1 cellular context compared by ENCODE assay signal in the genomic region with DNA sequence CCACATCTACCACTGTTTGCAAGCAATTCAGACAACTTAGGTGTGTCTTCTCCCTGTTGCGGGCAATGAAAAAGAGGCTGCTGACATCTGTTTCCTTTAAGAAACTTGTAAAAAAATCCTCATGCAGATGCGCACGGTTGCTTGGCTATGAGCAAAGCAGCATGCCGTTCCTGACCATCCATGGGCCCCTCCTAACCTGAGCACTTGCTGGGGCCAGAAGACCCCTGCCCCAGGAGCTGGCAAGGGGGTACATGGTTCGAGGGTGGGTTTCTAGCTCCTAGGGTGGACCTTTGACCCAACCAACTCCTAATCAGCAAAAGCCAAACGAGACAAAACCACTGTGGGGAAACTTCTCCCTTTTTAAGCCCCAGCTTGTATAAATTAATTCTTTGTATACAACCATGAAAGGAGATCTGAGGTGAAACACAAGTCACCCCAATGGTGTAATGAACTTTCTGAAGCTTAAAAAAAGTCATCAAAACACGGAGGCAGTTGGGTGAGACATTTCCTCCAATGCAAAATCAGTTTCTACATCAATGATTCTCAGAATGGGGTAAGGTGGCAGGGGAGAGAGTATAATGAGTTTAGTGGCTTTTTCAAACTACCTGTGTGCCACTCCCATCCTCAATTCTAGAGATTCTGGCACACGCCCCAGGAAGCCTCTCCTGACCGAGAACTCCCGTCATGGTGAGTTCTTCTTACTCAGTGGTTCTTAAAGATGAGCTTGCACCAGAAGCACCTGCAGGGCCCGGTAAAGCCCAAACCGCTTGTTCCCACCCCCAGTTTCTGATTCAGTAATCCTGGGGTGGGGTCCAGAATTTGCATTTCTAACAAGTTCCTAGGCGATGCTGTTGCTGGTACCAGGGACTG.
TF ChIP-seq lines count a peak whose summit lies in the region.

No MANE protein-coding gene starts in this region.

TF ChIP-seq in GM12878, 131 proteins besides CTCF, POLR2A, EP300 and RAD21 (continued from another document):
- TF ChIP-seq, protein P1, sequence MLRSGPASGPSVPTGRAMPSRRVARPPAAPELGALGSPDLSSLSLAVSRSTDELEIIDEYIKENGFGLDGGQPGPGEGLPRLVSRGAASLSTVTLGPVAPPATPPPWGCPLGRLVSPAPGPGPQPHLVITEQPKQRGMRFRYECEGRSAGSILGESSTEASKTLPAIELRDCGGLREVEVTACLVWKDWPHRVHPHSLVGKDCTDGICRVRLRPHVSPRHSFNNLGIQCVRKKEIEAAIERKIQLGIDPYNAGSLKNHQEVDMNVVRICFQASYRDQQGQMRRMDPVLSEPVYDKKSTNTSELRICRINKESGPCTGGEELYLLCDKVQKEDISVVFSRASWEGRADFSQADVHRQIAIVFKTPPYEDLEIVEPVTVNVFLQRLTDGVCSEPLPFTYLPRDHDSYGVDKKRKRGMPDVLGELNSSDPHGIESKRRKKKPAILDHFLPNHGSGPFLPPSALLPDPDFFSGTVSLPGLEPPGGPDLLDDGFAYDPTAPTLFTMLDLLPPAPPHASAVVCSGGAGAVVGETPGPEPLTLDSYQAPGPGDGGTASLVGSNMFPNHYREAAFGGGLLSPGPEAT (IDR thresholded peaks at IDR 0.05; ENCODE audit: low read depth) = no peak
- no peak for TF ChIP-seq BRCA1 (IDR thresholded peaks at IDR 0.05; ENCODE audit: low read depth, low read length)
- TF ChIP-seq TAF1 (IDR thresholded peaks at IDR 0.05; ENCODE audit: borderline replicate concordance, low read depth, low read length) = no peak
- no peak for TF ChIP-seq ZNF217 (IDR thresholded peaks at IDR 0.05)
- TF ChIP-seq TARDBP (IDR thresholded peaks at IDR 0.05; ENCODE audit: borderline replicate concordance) = no peak
- TF ChIP-seq MYB (IDR thresholded peaks at IDR 0.05; ENCODE audit: borderline replicate concordance, low read depth, low read length) = no peak
- no peak for TF ChIP-seq RAD51 (IDR thresholded peaks at IDR 0.05)
- TF ChIP-seq ATF7 (IDR thresholded peaks at IDR 0.05; ENCODE audit: low read depth) = no peak
- TF ChIP-seq, protein P2, sequence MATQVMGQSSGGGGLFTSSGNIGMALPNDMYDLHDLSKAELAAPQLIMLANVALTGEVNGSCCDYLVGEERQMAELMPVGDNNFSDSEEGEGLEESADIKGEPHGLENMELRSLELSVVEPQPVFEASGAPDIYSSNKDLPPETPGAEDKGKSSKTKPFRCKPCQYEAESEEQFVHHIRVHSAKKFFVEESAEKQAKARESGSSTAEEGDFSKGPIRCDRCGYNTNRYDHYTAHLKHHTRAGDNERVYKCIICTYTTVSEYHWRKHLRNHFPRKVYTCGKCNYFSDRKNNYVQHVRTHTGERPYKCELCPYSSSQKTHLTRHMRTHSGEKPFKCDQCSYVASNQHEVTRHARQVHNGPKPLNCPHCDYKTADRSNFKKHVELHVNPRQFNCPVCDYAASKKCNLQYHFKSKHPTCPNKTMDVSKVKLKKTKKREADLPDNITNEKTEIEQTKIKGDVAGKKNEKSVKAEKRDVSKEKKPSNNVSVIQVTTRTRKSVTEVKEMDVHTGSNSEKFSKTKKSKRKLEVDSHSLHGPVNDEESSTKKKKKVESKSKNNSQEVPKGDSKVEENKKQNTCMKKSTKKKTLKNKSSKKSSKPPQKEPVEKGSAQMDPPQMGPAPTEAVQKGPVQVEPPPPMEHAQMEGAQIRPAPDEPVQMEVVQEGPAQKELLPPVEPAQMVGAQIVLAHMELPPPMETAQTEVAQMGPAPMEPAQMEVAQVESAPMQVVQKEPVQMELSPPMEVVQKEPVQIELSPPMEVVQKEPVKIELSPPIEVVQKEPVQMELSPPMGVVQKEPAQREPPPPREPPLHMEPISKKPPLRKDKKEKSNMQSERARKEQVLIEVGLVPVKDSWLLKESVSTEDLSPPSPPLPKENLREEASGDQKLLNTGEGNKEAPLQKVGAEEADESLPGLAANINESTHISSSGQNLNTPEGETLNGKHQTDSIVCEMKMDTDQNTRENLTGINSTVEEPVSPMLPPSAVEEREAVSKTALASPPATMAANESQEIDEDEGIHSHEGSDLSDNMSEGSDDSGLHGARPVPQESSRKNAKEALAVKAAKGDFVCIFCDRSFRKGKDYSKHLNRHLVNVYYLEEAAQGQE (IDR thresholded peaks at IDR 0.05; ENCODE audit: low read depth, low read length) = no peak
- no peak for TF ChIP-seq POU2F2 (IDR thresholded peaks at IDR 0.05; ENCODE audit: borderline replicate concordance, low read depth, low read length)
- no peak for TF ChIP-seq EZH2 (IDR thresholded peaks at IDR 0.05; ENCODE audit: borderline replicate concordance, control insufficient read depth, low read depth, low read length)
- no peak for TF ChIP-seq CBX5 (IDR thresholded peaks at IDR 0.05; ENCODE audit: low read depth)
- TF ChIP-seq IRF4 (IDR thresholded peaks at IDR 0.05; ENCODE audit: low read depth, low read length) = no peak
- no peak for TF ChIP-seq BHLHE40 (IDR thresholded peaks at IDR 0.05; ENCODE audit: borderline replicate concordance in 1 of 2, low read depth in 2 of 2, low read length in 1 of 2)
- peak; percentile 34; the same call in 1 of the 2 replicates for TF ChIP-seq NFIC (IDR thresholded peaks at IDR 0.05; ENCODE audit: low read depth, low read length)
